Comparison of ENCODE assay signal across 1 cellular context in genomic region chr11:78420796-78421209, GRCh38.
TF ChIP-seq lines count a peak whose summit lies in the region.

No MANE protein-coding gene starts in this region.

TF ChIP-seq in IMR-90, 13 proteins besides CTCF, POLR2A, EP300 and RAD21 (continued from another document):
- no peak for TF ChIP-seq SMC3 (IDR thresholded peaks at IDR 0.05; ENCODE audit: low read depth, low read length)
- TF ChIP-seq RFX5 (IDR thresholded peaks at IDR 0.05; ENCODE audit: low read depth, low read length): no peak
- no peak for TF ChIP-seq CHD1 (IDR thresholded peaks at IDR 0.05; ENCODE audit: low read depth, low read length)
